Comparison of ENCODE assay signal across 9 cellular contexts in the genomic region with DNA sequence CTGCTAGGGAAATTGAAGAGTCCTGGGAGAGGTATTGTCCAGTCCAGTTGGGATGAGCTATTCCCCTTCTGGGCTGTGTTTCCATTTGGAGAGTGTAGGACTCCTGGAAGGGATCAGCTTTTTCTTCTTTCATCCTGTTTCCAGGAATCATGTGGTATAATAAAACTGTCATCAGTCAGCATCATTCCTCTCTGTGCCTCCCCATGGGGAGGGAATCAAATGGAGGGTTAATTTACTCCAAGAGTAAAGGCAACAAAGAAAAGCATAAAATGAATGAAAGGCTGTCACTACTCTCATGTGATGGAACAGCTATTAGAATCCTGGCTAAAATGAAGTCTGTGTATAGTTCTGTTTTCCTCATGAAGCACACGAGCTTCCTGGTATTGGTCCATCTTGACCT.
"Had no signal": no experiment of that assay in that cellular context is flagged by ENCODE, and none has a peak within 500 bp of the region (broad histone marks: within the 10 kb centered on the region; RNA-seq: fewer than 3 reads in every experiment).

No MANE protein-coding gene starts in this region.

- H3K27ac Mint-ChIP-seq: HFFc6 had no signal

- H3K4me1 ChIP-seq: HAP-1 had no signal

- FAIRE-seq: HTR-8/SVneo, K562 had no signal

- H3K36me3 ChIP-seq: HAP-1 had no signal

- H3K9me3 ChIP-seq: HAP-1 had no signal

- H3K4me3 ChIP-seq: GM23248, HAP-1, K562 had no signal

- ATAC-seq: HCT116, K562 had no signal

- H3K4me3 Mint-ChIP-seq: HFFc6 had no signal

- DNase-seq: GM23248, GOT3, H7, HFFc6, IMR-90 had no signal

- H3K27ac ChIP-seq: GM23248 had no signal
